In genomic region chr1:45842786-45843185, GRCh38 we compare ENCODE assay signal across 1 cellular context.
TF ChIP-seq lines count a peak whose summit lies in the region.

No MANE protein-coding gene starts in this region.

TF ChIP-seq in IMR-90, 13 proteins besides CTCF, POLR2A, EP300 and RAD21 (continued from another document):
- no peak for TF ChIP-seq RCOR1 (IDR thresholded peaks at IDR 0.05; ENCODE audit: insufficient replicate concordance, low read length)
- TF ChIP-seq USF2 (IDR thresholded peaks at IDR 0.05; ENCODE audit: low read depth, low read length), result no peak
- TF ChIP-seq FOS (IDR thresholded peaks at IDR 0.05; ENCODE audit: low read depth, low read length), result no peak
- TF ChIP-seq MAFK (IDR thresholded peaks at IDR 0.05; ENCODE audit: low read depth, low read length), result no peak
- TF ChIP-seq SMC3 (IDR thresholded peaks at IDR 0.05; ENCODE audit: low read depth, low read length), result no peak
- no peak for TF ChIP-seq CEBPB (IDR thresholded peaks at IDR 0.05; ENCODE audit: low read depth, low read length)
- TF ChIP-seq RFX5 (IDR thresholded peaks at IDR 0.05; ENCODE audit: low read depth, low read length), result no peak
- TF ChIP-seq MXI1 (IDR thresholded peaks at IDR 0.05; ENCODE audit: borderline replicate concordance, low read depth, low read length), result no peak
